In the genomic region with DNA sequence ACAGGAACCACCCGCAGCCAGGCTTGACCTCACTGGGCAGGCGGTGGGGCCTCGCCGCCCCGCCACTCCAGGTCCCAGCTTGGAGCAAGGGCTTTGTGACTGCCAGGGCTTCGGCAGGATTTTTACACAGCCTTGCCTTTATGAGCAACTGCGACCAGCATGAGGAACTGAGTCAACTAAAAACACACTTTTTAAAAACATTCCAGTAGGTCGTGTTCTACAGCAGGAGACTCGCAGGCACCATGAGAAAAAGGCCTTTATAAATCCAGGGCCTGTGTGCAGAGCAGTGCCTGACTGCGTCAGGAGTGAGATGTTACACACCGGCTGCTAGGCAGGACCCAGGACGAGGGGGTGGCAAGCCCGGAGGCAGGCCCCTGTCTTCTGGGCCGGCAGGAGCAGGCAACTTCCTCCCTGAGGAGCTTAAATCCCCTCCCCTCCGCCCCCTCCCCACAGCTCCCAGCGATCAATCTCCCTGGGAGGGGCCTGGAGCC, we compare ENCODE assay signal across 1 cellular context.
TF ChIP-seq lines count a peak whose summit lies in the region.

No MANE protein-coding gene starts in this region.

TF ChIP-seq in GM23338, 12 proteins besides CTCF, POLR2A, EP300 and RAD21 (continued from another document):
- TF ChIP-seq, protein P1, sequence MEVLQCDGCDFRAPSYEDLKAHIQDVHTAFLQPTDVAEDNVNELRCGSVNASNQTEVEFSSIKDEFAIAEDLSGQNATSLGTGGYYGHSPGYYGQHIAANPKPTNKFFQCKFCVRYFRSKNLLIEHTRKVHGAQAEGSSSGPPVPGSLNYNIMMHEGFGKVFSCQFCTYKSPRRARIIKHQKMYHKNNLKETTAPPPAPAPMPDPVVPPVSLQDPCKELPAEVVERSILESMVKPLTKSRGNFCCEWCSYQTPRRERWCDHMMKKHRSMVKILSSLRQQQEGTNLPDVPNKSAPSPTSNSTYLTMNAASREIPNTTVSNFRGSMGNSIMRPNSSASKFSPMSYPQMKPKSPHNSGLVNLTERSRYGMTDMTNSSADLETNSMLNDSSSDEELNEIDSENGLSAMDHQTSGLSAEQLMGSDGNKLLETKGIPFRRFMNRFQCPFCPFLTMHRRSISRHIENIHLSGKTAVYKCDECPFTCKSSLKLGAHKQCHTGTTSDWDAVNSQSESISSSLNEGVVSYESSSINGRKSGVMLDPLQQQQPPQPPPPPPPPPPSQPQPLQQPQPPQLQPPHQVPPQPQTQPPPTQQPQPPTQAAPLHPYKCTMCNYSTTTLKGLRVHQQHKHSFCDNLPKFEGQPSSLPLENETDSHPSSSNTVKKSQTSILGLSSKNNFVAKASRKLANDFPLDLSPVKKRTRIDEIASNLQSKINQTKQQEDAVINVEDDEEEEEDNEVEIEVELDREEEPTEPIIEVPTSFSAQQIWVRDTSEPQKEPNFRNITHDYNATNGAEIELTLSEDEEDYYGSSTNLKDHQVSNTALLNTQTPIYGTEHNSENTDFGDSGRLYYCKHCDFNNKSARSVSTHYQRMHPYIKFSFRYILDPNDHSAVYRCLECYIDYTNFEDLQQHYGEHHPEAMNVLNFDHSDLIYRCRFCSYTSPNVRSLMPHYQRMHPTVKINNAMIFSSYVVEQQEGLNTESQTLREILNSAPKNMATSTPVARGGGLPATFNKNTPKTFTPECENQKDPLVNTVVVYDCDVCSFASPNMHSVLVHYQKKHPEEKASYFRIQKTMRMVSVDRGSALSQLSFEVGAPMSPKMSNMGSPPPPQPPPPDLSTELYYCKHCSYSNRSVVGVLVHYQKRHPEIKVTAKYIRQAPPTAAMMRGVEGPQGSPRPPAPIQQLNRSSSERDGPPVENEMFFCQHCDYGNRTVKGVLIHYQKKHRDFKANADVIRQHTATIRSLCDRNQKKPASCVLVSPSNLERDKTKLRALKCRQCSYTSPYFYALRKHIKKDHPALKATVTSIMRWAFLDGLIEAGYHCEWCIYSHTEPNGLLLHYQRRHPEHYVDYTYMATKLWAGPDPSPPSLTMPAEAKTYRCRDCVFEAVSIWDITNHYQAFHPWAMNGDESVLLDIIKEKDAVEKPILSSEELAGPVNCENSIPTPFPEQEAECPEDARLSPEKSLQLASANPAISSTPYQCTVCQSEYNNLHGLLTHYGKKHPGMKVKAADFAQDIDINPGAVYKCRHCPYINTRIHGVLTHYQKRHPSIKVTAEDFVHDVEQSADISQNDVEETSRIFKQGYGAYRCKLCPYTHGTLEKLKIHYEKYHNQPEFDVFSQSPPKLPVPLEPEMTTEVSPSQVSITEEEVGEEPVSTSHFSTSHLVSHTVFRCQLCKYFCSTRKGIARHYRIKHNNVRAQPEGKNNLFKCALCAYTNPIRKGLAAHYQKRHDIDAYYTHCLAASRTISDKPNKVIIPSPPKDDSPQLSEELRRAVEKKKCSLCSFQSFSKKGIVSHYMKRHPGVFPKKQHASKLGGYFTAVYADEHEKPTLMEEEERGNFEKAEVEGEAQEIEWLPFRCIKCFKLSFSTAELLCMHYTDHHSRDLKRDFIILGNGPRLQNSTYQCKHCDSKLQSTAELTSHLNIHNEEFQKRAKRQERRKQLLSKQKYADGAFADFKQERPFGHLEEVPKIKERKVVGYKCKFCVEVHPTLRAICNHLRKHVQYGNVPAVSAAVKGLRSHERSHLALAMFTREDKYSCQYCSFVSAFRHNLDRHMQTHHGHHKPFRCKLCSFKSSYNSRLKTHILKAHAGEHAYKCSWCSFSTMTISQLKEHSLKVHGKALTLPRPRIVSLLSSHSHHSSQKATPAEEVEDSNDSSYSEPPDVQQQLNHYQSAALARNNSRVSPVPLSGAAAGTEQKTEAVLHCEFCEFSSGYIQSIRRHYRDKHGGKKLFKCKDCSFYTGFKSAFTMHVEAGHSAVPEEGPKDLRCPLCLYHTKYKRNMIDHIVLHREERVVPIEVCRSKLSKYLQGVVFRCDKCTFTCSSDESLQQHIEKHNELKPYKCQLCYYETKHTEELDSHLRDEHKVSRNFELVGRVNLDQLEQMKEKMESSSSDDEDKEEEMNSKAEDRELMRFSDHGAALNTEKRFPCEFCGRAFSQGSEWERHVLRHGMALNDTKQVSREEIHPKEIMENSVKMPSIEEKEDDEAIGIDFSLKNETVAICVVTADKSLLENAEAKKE (CRISPR knock-in tag; IDR thresholded peaks at IDR 0.05) = no peak
TF ChIP-seq in GM23338: peak in this region for 0.
